8 cellular contexts compared by ENCODE assay signal in genomic region chr17:39150795-39151679, GRCh38. TPM values are rescaled to one million over a fixed set of nuclear protein-coding genes. Genes with fewer than 3 reads are reported as not detected.
DNase-seq lines count a peak whose midpoint lies in the region; ATAC-seq and TF ChIP-seq lines count a peak whose summit lies in the region.

PLXDC1 (minus strand) TSS chr17:39151637; CDS start chr17:39151437, 200 bp downstream.

- H3K27ac Mint-ChIP-seq in activated CD4-positive, alpha-beta T cell treated with anti-CD3 and anti-CD28 coated beads, Interleukin-2, amount 10 ng/mL, durations not matched to agents 7 days and 5 days = peak within 1 kb of the TSS; percentile 95
- H3K27ac Mint-ChIP-seq in memory B cell = no peak within 1 kb of the TSS
- peak within 1 kb of the TSS; percentile 94 for H3K27ac Mint-ChIP-seq in type B pancreatic cell

- H3K27me3 ChIP-seq in mammary epithelial cell (ENCODE audit: insufficient read depth, low read length) = peaks cover 4% of the 10 kb centered on the region

- no peak for DNase-seq in activated CD4-positive, alpha-beta T cell treated with anti-CD3 and anti-CD28 coated beads, Interleukin-2, amount 10 ng/mL, durations not matched to agents 7 days and 5 days
- no peak for DNase-seq in activated CD4-positive, alpha-beta T cell treated with anti-CD3 and anti-CD28 coated beads, Interleukin-2, amount 50 U/mL, for 1 hour
- DNase-seq in mammary epithelial cell = no peak
- peak in 1 of 2 donors; percentile 41 for DNase-seq in memory B cell (ENCODE audit: low spot score in 2 of 2)
- DNase-seq in type B pancreatic cell (ENCODE audit: extremely low spot score, unreplicated experiment) = no peak
- no peak for DNase-seq in T-helper 9 cell

- BruUV-seq in mammary epithelial cell (replicated peaks; lab: Mats Ljungman, UMichigan) = no TSS peak

- 29% methylated on average over 10 of the region's 53 CpGs for WGBS in mammary epithelial cell (ENCODE audit: low coverage, missing lambda C conversion rate)

- peak within 1 kb of the TSS; percentile 95 for H3K4me3 Mint-ChIP-seq in activated CD4-positive, alpha-beta T cell treated with anti-CD3 and anti-CD28 coated beads, Interleukin-2, amount 10 ng/mL, durations not matched to agents 7 days and 5 days
- H3K4me3 Mint-ChIP-seq in memory B cell = peak within 1 kb of the TSS; percentile 99
- H3K4me3 Mint-ChIP-seq in type B pancreatic cell = peak within 1 kb of the TSS; percentile 98

- H3K9me3 ChIP-seq in mammary epithelial cell (replicated peaks; ENCODE audit: insufficient read depth, low read length) = no peaks in the 10 kb centered on the region

- H3K27ac ChIP-seq in mammary epithelial cell (ENCODE audit: insufficient read depth, low read depth, low read length) = no peak within 1 kb of the TSS

- H3K36me3 Mint-ChIP-seq in activated CD4-positive, alpha-beta T cell treated with anti-CD3 and anti-CD28 coated beads, Interleukin-2, amount 10 ng/mL, durations not matched to agents 7 days and 5 days (ENCODE audit: low read depth) = peaks cover 2% of the 10 kb centered on the region
- H3K36me3 Mint-ChIP-seq in memory B cell (no peaks in the 10 kb centered on the region), type B pancreatic cell (peaks cover 6% of the 10 kb centered on the region)

- in situ Hi-C loops in mammary epithelial cell (cut with MboI; ENCODE audit: low sequenced_read_pairs in 2 of 2) = loop anchor here in 1 of 2 donors (25.0 kb wide), 1 partner anchor 164 kb away; no protein-coding TSS in a partner anchor

- no peaks in the 10 kb centered on the region for H3K9me3 Mint-ChIP-seq in activated CD4-positive, alpha-beta T cell treated with anti-CD3 and anti-CD28 coated beads, Interleukin-2, amount 10 ng/mL, durations not matched to agents 7 days and 5 days
- H3K9me3 Mint-ChIP-seq in memory B cell = no peaks in the 10 kb centered on the region
- no peaks in the 10 kb centered on the region for H3K9me3 Mint-ChIP-seq in type B pancreatic cell

- peak within 1 kb of the TSS in 2 of 3 experiments; percentile 26 to 35 for H3K4me3 ChIP-seq in mammary epithelial cell (replicated peaks in 1 of 3; ENCODE audit: insufficient read depth in 1 of 3, low read depth in 2 of 3, low read length in 3 of 3)

- H3K79me2 ChIP-seq in mammary epithelial cell (ENCODE audit: insufficient read depth, low read length) = no peaks in the 10 kb centered on the region

- H4K20me1 ChIP-seq in mammary epithelial cell (ENCODE audit: insufficient read depth, low read length) = no peaks in the 10 kb centered on the region

- H3K4me2 ChIP-seq in mammary epithelial cell (ENCODE audit: insufficient read depth, low read depth, low read length) = peak within 1 kb of the TSS; percentile 98

- H2AFZ ChIP-seq in mammary epithelial cell (ENCODE audit: low read depth, low read length) = peak within 1 kb of the TSS; percentile 84

- no peak for ATAC-seq in memory B cell (ENCODE audit: low read depth)
- no peak for ATAC-seq in GM21367 (IDR thresholded peaks at IDR 0.05; ENCODE audit: unreplicated experiment)
- ATAC-seq in GM19463 (IDR thresholded peaks at IDR 0.05; ENCODE audit: unreplicated experiment) = no peak

- CTCF ChIA-PET in activated CD4-positive, alpha-beta T cell treated with anti-CD3 and anti-CD28 coated beads, Interleukin-2, amount 10 ng/mL, durations not matched to agents 7 days and 5 days (lab: Charles Lee) = interaction anchor here (0.8 to 5.8 kb wide), 6 partner anchors 9 to 184 kb away, joined by 3 to 94 read pairs (median 3); partner anchors contain the start of genes ARL5C and FBXO47
- CTCF ChIA-PET in mammary epithelial cell (lab: Charles Lee; ENCODE audit: low non-redundant PET) = interaction anchor here (0.6 to 3.5 kb wide), 2 partner anchors 168 to 280 kb away, joined by 12 to 95 read pairs; no protein-coding TSS in a partner anchor

- intact Hi-C loops in mammary epithelial cell (cut with micrococcal nuclease) = loop anchor here (5.0 kb wide), 2 partner anchors 149 to 299 kb away; partner anchors contain the start of gene RPL23

- TF ChIP-seq CTCF in mammary epithelial cell (conservative IDR thresholded peaks at IDR 0.05 in 1 of 2, IDR thresholded peaks at IDR 0.05 in 1 of 2; ENCODE audit: extremely low read depth in 1 of 2, insufficient read depth in 1 of 2, low read depth in 1 of 2, low read length in 2 of 2) (no peak), type B pancreatic cell (conservative IDR thresholded peaks at IDR 0.05) (no peak)

- H3K4me1 ChIP-seq in mammary epithelial cell (ENCODE audit: insufficient read depth, low read length) = peaks cover 20% of the 10 kb centered on the region

- dilution Hi-C loops in mammary epithelial cell (cut with HindIII; ENCODE audit: low sequenced_read_pairs) = no loop called here

- peaks cover 43% of the 10 kb centered on the region for H3K4me1 Mint-ChIP-seq in activated CD4-positive, alpha-beta T cell treated with anti-CD3 and anti-CD28 coated beads, Interleukin-2, amount 10 ng/mL, durations not matched to agents 7 days and 5 days
- H3K4me1 Mint-ChIP-seq in memory B cell = peaks cover 18% of the 10 kb centered on the region
- peaks cover 13% of the 10 kb centered on the region for H3K4me1 Mint-ChIP-seq in type B pancreatic cell (ENCODE audit: unreplicated experiment)

- H3K27me3 Mint-ChIP-seq in activated CD4-positive, alpha-beta T cell treated with anti-CD3 and anti-CD28 coated beads, Interleukin-2, amount 10 ng/mL, durations not matched to agents 7 days and 5 days = peaks cover 17% of the 10 kb centered on the region
- H3K27me3 Mint-ChIP-seq in memory B cell (peaks cover 23% of the 10 kb centered on the region), type B pancreatic cell (peaks cover 55% of the 10 kb centered on the region)

- POLR2A ChIA-PET in activated CD4-positive, alpha-beta T cell treated with anti-CD3 and anti-CD28 coated beads, Interleukin-2, amount 10 ng/mL, durations not matched to agents 7 days and 5 days (lab: Charles Lee) = no interaction called here

- no peak within 1 kb of the TSS for H3K9ac ChIP-seq in mammary epithelial cell (ENCODE audit: insufficient read depth, low read length)

- H3K36me3 ChIP-seq in mammary epithelial cell (ENCODE audit: insufficient read depth, low read length) = no peaks in the 10 kb centered on the region

RNA-seq across cellular contexts. Expression of gene PLXDC1, which starts in this region (rescaled TPM):
- total RNA-seq in activated CD4-positive, alpha-beta T cell treated with anti-CD3 and anti-CD28 coated beads, Interleukin-2, amount 10 ng/mL, durations not matched to agents 7 days and 5 days = 1 to 10 TPM; 6.0 to 6.3 TPM
- total RNA-seq in mammary epithelial cell = under 1 TPM in 1 of 2 donors, not detected in 1; 0.33 TPM
- polyA plus RNA-seq in mammary epithelial cell = 0.09 TPM
- polyA minus RNA-seq in mammary epithelial cell = not detected
- total RNA-seq in type B pancreatic cell (ENCODE audit: low replicate concordance) = 1.7 and 5.0 TPM in 2 replicates
